1 cellular context compared by ENCODE assay signal in the genomic region with DNA sequence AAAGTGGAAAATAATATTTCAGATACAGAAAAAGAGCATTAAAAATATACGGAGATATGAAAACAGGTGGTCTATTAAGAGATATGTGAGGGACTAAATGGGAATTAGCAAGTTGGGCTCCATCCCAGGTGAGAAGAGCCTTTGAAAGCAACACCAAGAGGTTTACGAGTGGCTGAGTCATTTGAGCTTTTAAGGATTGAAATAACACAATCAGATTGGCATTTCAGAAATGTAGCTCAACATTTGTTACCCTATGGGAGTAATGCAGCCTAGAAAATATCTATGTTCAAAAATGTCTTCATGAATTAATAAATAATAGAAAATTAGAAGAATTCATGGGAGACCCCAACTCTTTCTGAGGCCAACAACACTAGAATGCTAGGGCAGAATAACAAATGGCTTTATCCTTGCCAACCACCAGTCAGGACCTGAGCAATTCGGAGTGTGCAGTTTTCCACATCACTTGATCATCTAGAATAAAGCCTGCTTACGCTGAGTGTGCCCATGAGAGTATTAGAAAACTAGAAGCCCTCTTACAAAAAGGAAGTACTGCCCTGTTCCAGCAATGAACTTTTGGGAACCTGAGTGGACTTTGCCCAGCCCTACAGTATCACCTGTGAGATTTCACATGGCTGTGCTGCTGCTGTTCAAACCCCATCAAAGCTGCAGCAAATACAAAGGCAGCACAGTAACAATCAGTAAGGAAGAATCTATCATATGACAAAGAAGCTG.
TF ChIP-seq lines count a peak whose summit lies in the region.

No MANE protein-coding gene starts in this region.

TF ChIP-seq in neural cell, 6 proteins besides CTCF, POLR2A, EP300 and RAD21 (continued from another document):
- TF ChIP-seq, protein P1, sequence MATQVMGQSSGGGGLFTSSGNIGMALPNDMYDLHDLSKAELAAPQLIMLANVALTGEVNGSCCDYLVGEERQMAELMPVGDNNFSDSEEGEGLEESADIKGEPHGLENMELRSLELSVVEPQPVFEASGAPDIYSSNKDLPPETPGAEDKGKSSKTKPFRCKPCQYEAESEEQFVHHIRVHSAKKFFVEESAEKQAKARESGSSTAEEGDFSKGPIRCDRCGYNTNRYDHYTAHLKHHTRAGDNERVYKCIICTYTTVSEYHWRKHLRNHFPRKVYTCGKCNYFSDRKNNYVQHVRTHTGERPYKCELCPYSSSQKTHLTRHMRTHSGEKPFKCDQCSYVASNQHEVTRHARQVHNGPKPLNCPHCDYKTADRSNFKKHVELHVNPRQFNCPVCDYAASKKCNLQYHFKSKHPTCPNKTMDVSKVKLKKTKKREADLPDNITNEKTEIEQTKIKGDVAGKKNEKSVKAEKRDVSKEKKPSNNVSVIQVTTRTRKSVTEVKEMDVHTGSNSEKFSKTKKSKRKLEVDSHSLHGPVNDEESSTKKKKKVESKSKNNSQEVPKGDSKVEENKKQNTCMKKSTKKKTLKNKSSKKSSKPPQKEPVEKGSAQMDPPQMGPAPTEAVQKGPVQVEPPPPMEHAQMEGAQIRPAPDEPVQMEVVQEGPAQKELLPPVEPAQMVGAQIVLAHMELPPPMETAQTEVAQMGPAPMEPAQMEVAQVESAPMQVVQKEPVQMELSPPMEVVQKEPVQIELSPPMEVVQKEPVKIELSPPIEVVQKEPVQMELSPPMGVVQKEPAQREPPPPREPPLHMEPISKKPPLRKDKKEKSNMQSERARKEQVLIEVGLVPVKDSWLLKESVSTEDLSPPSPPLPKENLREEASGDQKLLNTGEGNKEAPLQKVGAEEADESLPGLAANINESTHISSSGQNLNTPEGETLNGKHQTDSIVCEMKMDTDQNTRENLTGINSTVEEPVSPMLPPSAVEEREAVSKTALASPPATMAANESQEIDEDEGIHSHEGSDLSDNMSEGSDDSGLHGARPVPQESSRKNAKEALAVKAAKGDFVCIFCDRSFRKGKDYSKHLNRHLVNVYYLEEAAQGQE (IDR thresholded peaks at IDR 0.05; ENCODE audit: borderline replicate concordance) = no peak
